Comparison of ENCODE assay signal across 9 cellular contexts in the genomic region with DNA sequence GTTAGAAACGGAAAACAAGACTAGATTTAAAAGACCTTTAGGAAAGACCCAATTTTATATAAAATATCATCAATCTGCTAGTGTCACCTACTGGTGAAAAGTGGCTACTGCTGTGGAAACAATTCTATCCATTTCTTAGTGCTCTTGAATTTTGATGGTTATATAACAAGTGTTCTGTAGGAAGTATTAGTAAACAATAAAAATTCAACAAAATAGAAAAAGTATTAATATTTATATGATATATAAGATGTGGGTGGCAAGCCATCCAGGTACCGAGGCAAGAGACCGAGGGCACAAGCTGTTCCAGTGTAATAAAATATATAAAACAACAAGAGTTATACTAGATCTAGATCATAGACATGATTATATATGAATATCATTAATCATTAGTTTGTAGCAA. TPM values are rescaled to one million over a fixed set of nuclear protein-coding genes. Genes with fewer than 3 reads are reported as not detected.
A peak's percentile ranks its signal among the peaks of the same experiment; 100 is the strongest.
DNase-seq lines count a peak whose midpoint lies in the region; ATAC-seq, FAIRE-seq and TF ChIP-seq lines count a peak whose summit lies in the region.
"Had no signal": no experiment of that assay in that cellular context is flagged by ENCODE, and none has a peak within 500 bp of the region (broad histone marks: within the 10 kb centered on the region; RNA-seq: fewer than 3 reads in every experiment).

No MANE protein-coding gene starts in this region.

- no peak overlapping the region for H3K9ac ChIP-seq in HCT116 (ENCODE audit: low read length)

- H3K27ac Mint-ChIP-seq in brain = no peak overlapping the region

- peak; percentile 92 for TF ChIP-seq RAD21 in HCT116 (IDR thresholded peaks at IDR 0.05; ENCODE audit: low read depth)

- TF ChIP-seq CTCF in HCT116 (IDR thresholded peaks at IDR 0.05 in 2 of 3, conservative IDR thresholded peaks at IDR 0.05 in 1 of 3; ENCODE audit: borderline replicate concordance in 1 of 3, insufficient read depth in 1 of 3, low read depth in 2 of 3, low read length in 2 of 3) (peak; percentile 69 to 96 (median 71)), brain (conservative IDR thresholded peaks at IDR 0.05) (peak; percentile 90 to 92), suprapubic skin (IDR thresholded peaks at IDR 0.05) (peak; percentile 16 to 71)

- H3K9me2 ChIP-seq in HCT116 (ENCODE audit: insufficient read depth) = no peaks in the 10 kb centered on the region

- peaks cover 7% of the 10 kb centered on the region for H3K27me3 Mint-ChIP-seq in brain

- FAIRE-seq in islet of Langerhans (lab: Jason Lieb, UNC) = peak; percentile 83

- no peak overlapping the region for H3K4me2 ChIP-seq in HCT116 (ENCODE audit: low read length)

- intact Hi-C loops in HCT116 (cut with micrococcal nuclease) = loop anchor here (1.0 kb wide), 1 partner anchor 162 kb away; no protein-coding TSS in a partner anchor

- POLR2A ChIA-PET in HCT116 (lab: Charles Lee) = interaction anchor here (0.6 kb wide), 1 partner anchor 161 kb away, joined by 3 read pairs; no protein-coding TSS in a partner anchor

- H3K36me3 ChIP-seq in HCT116 (ENCODE audit: control insufficient read depth in 1 of 2, insufficient read depth in 2 of 2, low read length in 2 of 2) (no peaks in the 10 kb centered on the region), suprapubic skin (no peaks in the 10 kb centered on the region)

- H3K9me3 ChIP-seq in HCT116 (ENCODE audit: control insufficient read depth in 1 of 2, insufficient read depth in 1 of 2, low read depth in 1 of 2, low read length in 2 of 2) (no peaks in the 10 kb centered on the region), suprapubic skin (no peaks in the 10 kb centered on the region)

- peaks cover 4 to 6% of the 10 kb centered on the region in 2 experiments; a peak in 3 of 4 replicates for H3K4me1 ChIP-seq in HCT116 (ENCODE audit: control insufficient read depth in 1 of 2, insufficient read depth in 2 of 2, low read length in 2 of 2)
- H3K4me1 ChIP-seq in suprapubic skin = peaks cover 19% of the 10 kb centered on the region

- RAD21 ChIA-PET in HCT116 (lab: Charles Lee; ENCODE audit: low non-redundant PET in 1 of 2, low total read pairs in 2 of 2, uncharacterized antibody in 2 of 2, unreplicated experiment in 2 of 2) = interaction anchor here in 1 of 2 experiments (0.7 kb wide), 1 partner anchor 151 kb away, joined by 3 read pairs; no protein-coding TSS in a partner anchor

- no peaks in the 10 kb centered on the region for H4K20me1 ChIP-seq in HCT116 (ENCODE audit: insufficient read depth)

- no peaks in the 10 kb centered on the region for H3K79me2 ChIP-seq in HCT116 (ENCODE audit: insufficient read depth, low read length)

- H3K27me3 ChIP-seq in HCT116 (ENCODE audit: insufficient read depth, low read length) (no peaks in the 10 kb centered on the region), suprapubic skin (no peaks in the 10 kb centered on the region)

- H2AFZ ChIP-seq in HCT116 (ENCODE audit: low read depth, low read length, poor library complexity, severe bottlenecking) = no peak overlapping the region

- CTCF ChIA-PET in HCT116 (lab: Charles Lee) = interaction anchor here (0.9 kb wide), 1 partner anchor 161 kb away, joined by 7 read pairs; no protein-coding TSS in a partner anchor

- WGBS in suprapubic skin = 19% methylated on average over 3 of the region's 3 CpGs

- H3K4me3 ChIP-seq in HCT116 (replicated peaks in 1 of 2; ENCODE audit: low read depth in 1 of 2, low read length in 2 of 2) (no peak overlapping the region), suprapubic skin (no peak overlapping the region)
- H3K4me3 ChIP-seq: skin epidermis had no signal

- H3K27ac ChIP-seq in HCT116 (ENCODE audit: low read depth, low read length) (no peak overlapping the region), suprapubic skin (no peak overlapping the region)
- H3K27ac ChIP-seq: skin epidermis had no signal

- DNase-seq in DMS53 (lab: John Stamatoyannopoulos, UW) (peak; percentile 76), HCT116 (ENCODE audit: low read depth, low spot score) (peak; percentile 59), NCI-H748 treated with DMSO at 0.1 percent for 48 hours (lab: John Stamatoyannopoulos, UW) (peak; percentile 28), suprapubic skin (ENCODE audit: low spot score in 2 of 2) (no peak)
- no peak for DNase-seq in activated CD8-positive, alpha-beta memory T cell treated with anti-CD3 and anti-CD28 coated beads, Interleukin-2, amount 50 U/mL, for 48 hours

- TF ChIP-seq POLR2A in HCT116 (IDR thresholded peaks at IDR 0.05; ENCODE audit: borderline replicate concordance, extremely low read depth, insufficient read depth, insufficient read length) (no peak), suprapubic skin (IDR thresholded peaks at IDR 0.05) (no peak)

- H3K36me3 Mint-ChIP-seq in brain = no peaks in the 10 kb centered on the region

- BruUV-seq in HCT116 (replicated peaks; lab: Mats Ljungman, UMichigan) = no TSS peak

- TF ChIP-seq EP300 in suprapubic skin (IDR thresholded peaks at IDR 0.05) = no peak

- ATAC-seq in HCT116 (peak; percentile 80), GM18498 (IDR thresholded peaks at IDR 0.05; ENCODE audit: unreplicated experiment) (no peak)

- H3K4me1 Mint-ChIP-seq in brain = peaks cover 13% of the 10 kb centered on the region

- H3K9me3 Mint-ChIP-seq in brain = peaks cover 16 to 27% (median 21%) of the 10 kb centered on the region in 5 experiments

- no peak overlapping the region for H3K4me3 Mint-ChIP-seq in brain

TF ChIP-seq in HCT116, 20 proteins besides CTCF, POLR2A, EP300 and RAD21:
- TF ChIP-seq CBX3 (IDR thresholded peaks at IDR 0.05; ENCODE audit: low read depth) (no peak), EZH2 (IDR thresholded peaks at IDR 0.05) (no peak), TCF7L2 (IDR thresholded peaks at IDR 0.05; ENCODE audit: borderline replicate concordance, extremely low read depth, insufficient read depth, insufficient read length) (no peak), FOSL1 (IDR thresholded peaks at IDR 0.05; ENCODE audit: low read depth) (no peak), CEBPB (IDR thresholded peaks at IDR 0.05; ENCODE audit: low read depth) (no peak), YY1 (IDR thresholded peaks at IDR 0.05; ENCODE audit: extremely low read depth, insufficient replicate concordance, low read depth, low read length) (no peak), ZNF274 (IDR thresholded peaks at IDR 0.05; ENCODE audit: low read depth, low read length) (no peak), ZFX (IDR thresholded peaks at IDR 0.05) (no peak), SP1 (IDR thresholded peaks at IDR 0.05; ENCODE audit: low read depth) (no peak), POLR2AphosphoS5 (IDR thresholded peaks at IDR 0.05; ENCODE audit: low read depth, low read length) (no peak), JUND (IDR thresholded peaks at IDR 0.05) (no peak)
- TF ChIP-seq, protein P1, sequence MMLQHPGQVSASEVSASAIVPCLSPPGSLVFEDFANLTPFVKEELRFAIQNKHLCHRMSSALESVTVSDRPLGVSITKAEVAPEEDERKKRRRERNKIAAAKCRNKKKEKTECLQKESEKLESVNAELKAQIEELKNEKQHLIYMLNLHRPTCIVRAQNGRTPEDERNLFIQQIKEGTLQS (IDR thresholded peaks at IDR 0.05) = no peak
- TF ChIP-seq, protein P2, sequence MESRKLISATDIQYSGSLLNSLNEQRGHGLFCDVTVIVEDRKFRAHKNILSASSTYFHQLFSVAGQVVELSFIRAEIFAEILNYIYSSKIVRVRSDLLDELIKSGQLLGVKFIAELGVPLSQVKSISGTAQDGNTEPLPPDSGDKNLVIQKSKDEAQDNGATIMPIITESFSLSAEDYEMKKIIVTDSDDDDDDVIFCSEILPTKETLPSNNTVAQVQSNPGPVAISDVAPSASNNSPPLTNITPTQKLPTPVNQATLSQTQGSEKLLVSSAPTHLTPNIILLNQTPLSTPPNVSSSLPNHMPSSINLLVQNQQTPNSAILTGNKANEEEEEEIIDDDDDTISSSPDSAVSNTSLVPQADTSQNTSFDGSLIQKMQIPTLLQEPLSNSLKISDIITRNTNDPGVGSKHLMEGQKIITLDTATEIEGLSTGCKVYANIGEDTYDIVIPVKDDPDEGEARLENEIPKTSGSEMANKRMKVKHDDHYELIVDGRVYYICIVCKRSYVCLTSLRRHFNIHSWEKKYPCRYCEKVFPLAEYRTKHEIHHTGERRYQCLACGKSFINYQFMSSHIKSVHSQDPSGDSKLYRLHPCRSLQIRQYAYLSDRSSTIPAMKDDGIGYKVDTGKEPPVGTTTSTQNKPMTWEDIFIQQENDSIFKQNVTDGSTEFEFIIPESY (IDR thresholded peaks at IDR 0.05; ENCODE audit: extremely low read depth, insufficient replicate concordance, low read length) = no peak
- TF ChIP-seq, protein P3, sequence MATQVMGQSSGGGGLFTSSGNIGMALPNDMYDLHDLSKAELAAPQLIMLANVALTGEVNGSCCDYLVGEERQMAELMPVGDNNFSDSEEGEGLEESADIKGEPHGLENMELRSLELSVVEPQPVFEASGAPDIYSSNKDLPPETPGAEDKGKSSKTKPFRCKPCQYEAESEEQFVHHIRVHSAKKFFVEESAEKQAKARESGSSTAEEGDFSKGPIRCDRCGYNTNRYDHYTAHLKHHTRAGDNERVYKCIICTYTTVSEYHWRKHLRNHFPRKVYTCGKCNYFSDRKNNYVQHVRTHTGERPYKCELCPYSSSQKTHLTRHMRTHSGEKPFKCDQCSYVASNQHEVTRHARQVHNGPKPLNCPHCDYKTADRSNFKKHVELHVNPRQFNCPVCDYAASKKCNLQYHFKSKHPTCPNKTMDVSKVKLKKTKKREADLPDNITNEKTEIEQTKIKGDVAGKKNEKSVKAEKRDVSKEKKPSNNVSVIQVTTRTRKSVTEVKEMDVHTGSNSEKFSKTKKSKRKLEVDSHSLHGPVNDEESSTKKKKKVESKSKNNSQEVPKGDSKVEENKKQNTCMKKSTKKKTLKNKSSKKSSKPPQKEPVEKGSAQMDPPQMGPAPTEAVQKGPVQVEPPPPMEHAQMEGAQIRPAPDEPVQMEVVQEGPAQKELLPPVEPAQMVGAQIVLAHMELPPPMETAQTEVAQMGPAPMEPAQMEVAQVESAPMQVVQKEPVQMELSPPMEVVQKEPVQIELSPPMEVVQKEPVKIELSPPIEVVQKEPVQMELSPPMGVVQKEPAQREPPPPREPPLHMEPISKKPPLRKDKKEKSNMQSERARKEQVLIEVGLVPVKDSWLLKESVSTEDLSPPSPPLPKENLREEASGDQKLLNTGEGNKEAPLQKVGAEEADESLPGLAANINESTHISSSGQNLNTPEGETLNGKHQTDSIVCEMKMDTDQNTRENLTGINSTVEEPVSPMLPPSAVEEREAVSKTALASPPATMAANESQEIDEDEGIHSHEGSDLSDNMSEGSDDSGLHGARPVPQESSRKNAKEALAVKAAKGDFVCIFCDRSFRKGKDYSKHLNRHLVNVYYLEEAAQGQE (IDR thresholded peaks at IDR 0.05; ENCODE audit: low read depth) = no peak

RNA-seq across cellular contexts. Expression of a gene that starts 6.2 kb away (rescaled TPM):
- 14.8 TPM for total RNA-seq in HCT116 (2021; ENCODE audit: unreplicated experiment)
- 4.4 and 5.5 TPM in 2 replicates for polyA plus RNA-seq in HCT116 (2012)
- polyA plus RNA-seq in brain (ENCODE audit: insufficient read depth, low read depth, low replicate concordance) = 4.2 TPM
- 10 to 100 TPM; 20.8 to 31.4 (median 26.5) TPM for total RNA-seq in suprapubic skin

Comparison
In these comparisons a context has a peak if more than half of its experiments do, and no peak if none do; other contexts are left out.
1. DNase-seq: peak in DMS53 (single experiment), HCT116 (single experiment) and NCI-H748 treated with DMSO at 0.1 percent for 48 hours (single experiment); none in suprapubic skin (0 of 2) and activated CD8-positive, alpha-beta memory T cell treated with anti-CD3 and anti-CD28 coated beads, Interleukin-2, amount 50 U/mL, for 48 hours (single experiment).
2. Peak in every context shown above with its lines, with median percentiles within 50 percentile points of each other: CTCF ChIP-seq.